ENCODE assay signal across 18 cellular contexts in the genomic region with DNA sequence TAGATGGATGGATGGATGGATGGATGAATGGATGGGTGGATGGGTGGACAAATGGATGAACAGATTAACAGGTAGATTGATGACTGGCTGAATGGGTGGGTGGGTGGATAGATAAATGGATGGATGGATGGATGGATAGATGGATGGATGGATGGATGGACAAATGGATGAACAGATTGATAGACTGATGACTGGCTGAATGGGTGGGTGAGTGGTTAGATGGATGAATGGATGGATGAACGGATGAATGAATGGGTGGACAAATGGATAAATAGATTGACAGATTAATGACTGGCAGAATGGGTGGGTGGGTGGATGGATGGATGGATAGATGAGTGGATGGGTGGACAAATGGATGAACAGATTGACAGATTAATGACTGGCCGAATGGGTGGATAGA. TPM values are rescaled to one million over a fixed set of nuclear protein-coding genes. Genes with fewer than 3 reads are reported as not detected.
DNase-seq lines count a peak whose midpoint lies in the region; ATAC-seq, FAIRE-seq and TF ChIP-seq lines count a peak whose summit lies in the region.
"Had no signal": no experiment of that assay in that cellular context is flagged by ENCODE, and none has a peak within 500 bp of the region (broad histone marks: within the 10 kb centered on the region; RNA-seq: fewer than 3 reads in every experiment).

No MANE protein-coding gene starts in this region.

- DNase-seq in CD4-positive, CD25-positive, alpha-beta regulatory T cell, result no peak
- DNase-seq in GM12891 (ENCODE audit: insufficient read length, low spot score) (no peak), osteocyte (ENCODE audit: extremely low spot score, unreplicated experiment) (peak; percentile 10), small intestine (no peak)
- DNase-seq: ACHN; CD4-positive, alpha-beta memory T cell; DMS79; EL had no signal

- H3K36me3 ChIP-seq in CD4-positive, CD25-positive, alpha-beta regulatory T cell (ENCODE audit: control insufficient read depth, insufficient read depth, low read length), result no peaks in the 10 kb centered on the region
- H3K36me3 ChIP-seq in Loucy (ENCODE audit: insufficient read depth, low read length) (no peaks in the 10 kb centered on the region), small intestine (ENCODE audit: control insufficient read depth in 2 of 2, insufficient read depth in 2 of 2, low read length in 2 of 2) (no peaks in the 10 kb centered on the region)
- H3K36me3 ChIP-seq: BLaER1 treated with 17β-estradiol and CSF1 and Interleukin-3, amounts not matched to agents 10 nM and 100 nM had no signal

- no peaks in the 10 kb centered on the region for H3K36me3 Mint-ChIP-seq in CD4-positive, CD25-positive, alpha-beta regulatory T cell
- no peaks in the 10 kb centered on the region for H3K36me3 Mint-ChIP-seq in osteocyte (ENCODE audit: unreplicated experiment)
- H3K36me3 Mint-ChIP-seq: CD4-positive, alpha-beta memory T cell had no signal

- 48 to 60% (median 54%) methylated on average over 2 of the region's 2 CpGs for WGBS in small intestine, 3 donors

- no peaks in the 10 kb centered on the region for H3K27me3 ChIP-seq in CD4-positive, CD25-positive, alpha-beta regulatory T cell (ENCODE audit: control insufficient read depth, insufficient read depth, low read length)
- H3K27me3 ChIP-seq in Loucy (ENCODE audit: insufficient read depth, low read length, poor library complexity, severe bottlenecking) (no peaks in the 10 kb centered on the region), small intestine (ENCODE audit: control insufficient read depth in 2 of 2, insufficient read depth in 2 of 2, low read length in 2 of 2) (no peaks in the 10 kb centered on the region)
- H3K27me3 ChIP-seq: BLaER1 treated with 17β-estradiol and CSF1 and Interleukin-3, amounts not matched to agents 10 nM and 100 nM had no signal

- peak overlapping the region; percentile 44 for H3K4me3 ChIP-seq in CD4-positive, CD25-positive, alpha-beta regulatory T cell (ENCODE audit: low read depth, low read length)
- H3K4me3 ChIP-seq in Loucy (ENCODE audit: low read length, poor library complexity, severe bottlenecking) (no peak overlapping the region), small intestine (ENCODE audit: low read depth in 1 of 2, low read length in 2 of 2) (no peak overlapping the region)
- H3K4me3 ChIP-seq: BLaER1 treated with 17β-estradiol and CSF1 and Interleukin-3, amounts not matched to agents 10 nM and 100 nM; K562 had no signal

- no peaks in the 10 kb centered on the region for H3K9me3 Mint-ChIP-seq in CD4-positive, CD25-positive, alpha-beta regulatory T cell
- no peaks in the 10 kb centered on the region for H3K9me3 Mint-ChIP-seq in osteocyte (ENCODE audit: unreplicated experiment)
- H3K9me3 Mint-ChIP-seq: CD4-positive, alpha-beta memory T cell had no signal

- H4K20me1 ChIP-seq in Loucy (ENCODE audit: insufficient read depth, low read length, poor library complexity, severe bottlenecking), result no peaks in the 10 kb centered on the region
- H4K20me1 ChIP-seq: BLaER1 treated with 17β-estradiol and CSF1 and Interleukin-3, amounts not matched to agents 10 nM and 100 nM had no signal

- H3K4me2 ChIP-seq in Loucy (ENCODE audit: low read depth, low read length, poor library complexity, severe bottlenecking), result peak overlapping the region; percentile 71
- H3K4me2 ChIP-seq: BLaER1 treated with 17β-estradiol and CSF1 and Interleukin-3, amounts not matched to agents 10 nM and 100 nM had no signal

- H3K9ac ChIP-seq in Loucy (ENCODE audit: low read depth, low read length, poor library complexity, severe bottlenecking), result no peak overlapping the region
- H3K9ac ChIP-seq: BLaER1 treated with 17β-estradiol and CSF1 and Interleukin-3, amounts not matched to agents 10 nM and 100 nM had no signal

- ATAC-seq in CD4-positive, CD25-positive, alpha-beta regulatory T cell (ENCODE audit: low read depth in 2 of 2), result no peak
- ATAC-seq in HG03159 (IDR thresholded peaks at IDR 0.05; ENCODE audit: unreplicated experiment) (no peak), HG02885 (IDR thresholded peaks at IDR 0.05; ENCODE audit: poor library complexity, unreplicated experiment) (no peak)
- ATAC-seq: HCT116, K562 had no signal

- H3K27me3 Mint-ChIP-seq in CD4-positive, CD25-positive, alpha-beta regulatory T cell, result no peaks in the 10 kb centered on the region
- no peaks in the 10 kb centered on the region for H3K27me3 Mint-ChIP-seq in osteocyte (ENCODE audit: unreplicated experiment)
- H3K27me3 Mint-ChIP-seq: CD4-positive, alpha-beta memory T cell had no signal

- H3K4me1 Mint-ChIP-seq in CD4-positive, CD25-positive, alpha-beta regulatory T cell, result peaks cover 7 to 13% (median 9%) of the 10 kb centered on the region in 4 donors
- H3K4me1 Mint-ChIP-seq in osteocyte (ENCODE audit: unreplicated experiment), result no peaks in the 10 kb centered on the region

- no peak overlapping the region for H2AFZ ChIP-seq in Loucy (ENCODE audit: low read length)

- peaks cover 47% of the 10 kb centered on the region for H3K4me1 ChIP-seq in CD4-positive, CD25-positive, alpha-beta regulatory T cell (ENCODE audit: control insufficient read depth, insufficient read depth, low read length, poor library complexity, severe bottlenecking)
- H3K4me1 ChIP-seq in Loucy (ENCODE audit: insufficient read depth, low read length, poor library complexity, severe bottlenecking) (peaks cover 32% of the 10 kb centered on the region), small intestine (ENCODE audit: control insufficient read depth in 2 of 2, insufficient read depth in 1 of 2, low read depth in 1 of 2, low read length in 1 of 2) (no peaks in the 10 kb centered on the region)

- H3K9me3 ChIP-seq in CD4-positive, CD25-positive, alpha-beta regulatory T cell (ENCODE audit: control insufficient read depth in 2 of 2, low read length in 2 of 2), result no peaks in the 10 kb centered on the region
- H3K9me3 ChIP-seq in Loucy (ENCODE audit: insufficient read depth, low read depth, low read length) (no peaks in the 10 kb centered on the region), small intestine (ENCODE audit: control insufficient read depth, low read depth) (no peaks in the 10 kb centered on the region)

- H3K9me2 ChIP-seq in Loucy (replicated peaks; ENCODE audit: low read depth, low read length), result no peaks in the 10 kb centered on the region

- H3F3A ChIP-seq in Loucy (ENCODE audit: low read depth), result peaks cover 8% of the 10 kb centered on the region; the same call in 1 of the 2 replicates

- no peak overlapping the region for H3K27ac ChIP-seq in CD4-positive, CD25-positive, alpha-beta regulatory T cell (ENCODE audit: insufficient read depth, low read length, poor library complexity, severe bottlenecking)
- no peak overlapping the region for H3K27ac ChIP-seq in small intestine (ENCODE audit: low read depth in 1 of 2, low read length in 1 of 2)
- H3K27ac ChIP-seq: BLaER1 treated with 17β-estradiol and CSF1 and Interleukin-3, amounts not matched to agents 10 nM and 100 nM had no signal

- peaks cover 5% of the 10 kb centered on the region; the same call in 1 of the 2 replicates for H3K79me2 ChIP-seq in Loucy (ENCODE audit: insufficient read depth, low read length)

- no peak for TF ChIP-seq CTCF in Loucy (conservative IDR thresholded peaks at IDR 0.05; ENCODE audit: low read length)
- TF ChIP-seq CTCF in osteocyte (IDR thresholded peaks at IDR 0.05), result no peak

- H3K4me3 Mint-ChIP-seq in CD4-positive, CD25-positive, alpha-beta regulatory T cell, result no peak overlapping the region
- H3K4me3 Mint-ChIP-seq in osteocyte (ENCODE audit: unreplicated experiment), result no peak overlapping the region

- FAIRE-seq in GM12891 (lab: Jason Lieb, UNC) (peak; percentile 26), small intestine (lab: Jason Lieb, UNC) (no peak)
- FAIRE-seq: G401.6, GM19239, H54, K562 had no signal

- H3K27ac Mint-ChIP-seq in CD4-positive, CD25-positive, alpha-beta regulatory T cell, result no peak overlapping the region
- no peak overlapping the region for H3K27ac Mint-ChIP-seq in osteocyte (ENCODE audit: unreplicated experiment)

- TF ChIP-seq POLR2A in GM12891 (IDR thresholded peaks at IDR 0.05; ENCODE audit: low read depth, low read length), result no peak

TF ChIP-seq in GM12891, 5 proteins besides CTCF, POLR2A, EP300 and RAD21:
- no peak for TF ChIP-seq PAX5 (IDR thresholded peaks at IDR 0.05; ENCODE audit: insufficient read depth, low read length, severe bottlenecking)
- no peak for TF ChIP-seq POLR2AphosphoS5 (IDR thresholded peaks at IDR 0.05; ENCODE audit: low read depth, low read length)
- no peak for TF ChIP-seq SPI1 (IDR thresholded peaks at IDR 0.05; ENCODE audit: low read depth, low read length)
- no peak for TF ChIP-seq TAF1 (IDR thresholded peaks at IDR 0.05; ENCODE audit: low read depth, low read length)
- TF ChIP-seq POU2F2 (IDR thresholded peaks at IDR 0.05; ENCODE audit: low read depth, low read length), result no peak
TF ChIP-seq in GM12891: peak in this region for 0.

RNA-seq across cellular contexts. Expression of gene AKAP17A, which starts 13.6 kb away (rescaled TPM):
- total RNA-seq in CD4-positive, CD25-positive, alpha-beta regulatory T cell, result 108 TPM
- 10 to 100 TPM; 11.0 to 14.8 (median 13.7) TPM for polyA plus RNA-seq in CD4-positive, CD25-positive, alpha-beta regulatory T cell
- polyA plus RNA-seq in GM12891 (2012; ENCODE audit: low read depth, missing spikeins), result 43.9 TPM
- total RNA-seq in osteocyte, result 43.6 and 48.7 TPM in 2 replicates
- 10 to 100 TPM; 26.7 to 37.3 (median 29.2) TPM for polyA plus RNA-seq in small intestine

RNA-seq across cellular contexts. Expression of gene ASMT, which starts 37.0 kb away (rescaled TPM):
- not detected for total RNA-seq in CD4-positive, CD25-positive, alpha-beta regulatory T cell
- polyA plus RNA-seq in CD4-positive, CD25-positive, alpha-beta regulatory T cell, result under 1 TPM in 3 of 4 donors, not detected in 1; 0.19 to 1.00 (median 0.91) TPM
- polyA plus RNA-seq in GM12891 (2012; ENCODE audit: low read depth, missing spikeins), result 1.7 TPM
- total RNA-seq in osteocyte, result not detected in 2 replicates
- under 1 TPM in 1 of 3 donors, not detected in 2; 0.06 TPM for polyA plus RNA-seq in small intestine
- total RNA-seq: A172; CD4-positive, alpha-beta memory T cell; K562 had no signal

RNA-seq across cellular contexts. Expression of gene P2RY8, which starts 40.9 kb away (rescaled TPM):
- total RNA-seq in CD4-positive, CD25-positive, alpha-beta regulatory T cell, result 158 TPM
- polyA plus RNA-seq in CD4-positive, CD25-positive, alpha-beta regulatory T cell, result 100 to 1,000 TPM; 189 to 222 (median 207) TPM
- 42.6 TPM for polyA plus RNA-seq in GM12891 (2012; ENCODE audit: low read depth, missing spikeins)
- total RNA-seq in osteocyte, result not detected in 2 replicates
- polyA plus RNA-seq in small intestine, result 1 to 10 TPM in 1 of 3 donors, under 1 TPM in 2; 0.22 to 2.1 (median 0.81) TPM
- total RNA-seq: A172 had no signal

Comparison
In these comparisons a context has a peak if more than half of its experiments do, and no peak if none do; other contexts are left out.
1. RNA of gene P2RY8, which starts 40.9 kb away (total RNA-seq): 158 TPM in CD4-positive, CD25-positive, alpha-beta regulatory T cell (single experiment); not detected in osteocyte; every median in the first group is over 100 times any median in the second.